Comparison of ENCODE assay signal across 21 cellular contexts in genomic region chr5:172049226-172049796, GRCh38. TPM values are rescaled to one million over a fixed set of nuclear protein-coding genes. Genes with fewer than 3 reads are reported as not detected.
DNase-seq lines count a peak whose midpoint lies in the region; ATAC-seq and TF ChIP-seq lines count a peak whose summit lies in the region.
"Had no signal": no experiment of that assay in that cellular context is flagged by ENCODE, and none has a peak within 500 bp of the region (broad histone marks: within the 10 kb centered on the region; RNA-seq: fewer than 3 reads in every experiment).

No MANE protein-coding gene starts in this region.

- ATAC-seq in IMR-90 (ENCODE audit: low read depth) (no peak), GM18520 (IDR thresholded peaks at IDR 0.05; ENCODE audit: unreplicated experiment) (no peak)
- ATAC-seq: PC-3 had no signal

- H3K36me3 Mint-ChIP-seq in activated naive CD4-positive, alpha-beta T cell treated with anti-CD3 and anti-CD28 coated beads for 36 hours (ENCODE audit: low read depth): peaks cover 28% of the 10 kb centered on the region
- H3K36me3 Mint-ChIP-seq in activated naive CD4-positive, alpha-beta T cell treated with anti-CD3 and anti-CD28 coated beads, Interleukin-2, amount 10 ng/mL, durations not matched to agents 7 days and 5 days: peaks cover 76% of the 10 kb centered on the region
- H3K36me3 Mint-ChIP-seq in neural progenitor cell: peaks cover 21% of the 10 kb centered on the region

- H3K27ac ChIP-seq in IMR-90 (ENCODE audit: insufficient read depth, low read length) (no peak overlapping the region), neural progenitor cell (no peak overlapping the region)
- H3K27ac ChIP-seq: epithelial cell of prostate, left ventricle myocardium inferior, parathyroid adenoma, testis had no signal

- peaks cover 11% of the 10 kb centered on the region for H3K4me1 Mint-ChIP-seq in activated naive CD4-positive, alpha-beta T cell treated with anti-CD3 and anti-CD28 coated beads for 36 hours (ENCODE audit: low read depth)
- no peaks in the 10 kb centered on the region for H3K4me1 Mint-ChIP-seq in activated naive CD4-positive, alpha-beta T cell treated with anti-CD3 and anti-CD28 coated beads, Interleukin-2, amount 10 ng/mL, durations not matched to agents 7 days and 5 days
- peaks cover 22% of the 10 kb centered on the region for H3K4me1 Mint-ChIP-seq in neural progenitor cell

- H3K9me3 ChIP-seq in IMR-90 (ENCODE audit: control insufficient read depth, insufficient read depth, low read length) (no peaks in the 10 kb centered on the region), neural progenitor cell (ENCODE audit: low read depth) (no peaks in the 10 kb centered on the region)
- H3K9me3 ChIP-seq: left ventricle myocardium inferior, testis had no signal

- no TSS peak for BruUV-seq in IMR-90 (replicated peaks; lab: Mats Ljungman, UMichigan)

- H3K4ac ChIP-seq in IMR-90 (ENCODE audit: low read depth, low read length): no peak overlapping the region

- TF ChIP-seq POLR2A in IMR-90 (IDR thresholded peaks at IDR 0.05; ENCODE audit: low read depth, low read length): no peak

- H4K5ac ChIP-seq in IMR-90 (ENCODE audit: low read depth, low read length): no peak overlapping the region

- H4K91ac ChIP-seq in IMR-90 (ENCODE audit: insufficient read depth, low read depth, low read length): no peak overlapping the region

- dilution Hi-C loops in IMR-90 (cut with HindIII; ENCODE audit: low sequenced_read_pairs, unreplicated experiment): no loop called here

- H3K9me3 Mint-ChIP-seq in activated naive CD4-positive, alpha-beta T cell treated with anti-CD3 and anti-CD28 coated beads for 36 hours: no peaks in the 10 kb centered on the region
- no peaks in the 10 kb centered on the region for H3K9me3 Mint-ChIP-seq in activated naive CD4-positive, alpha-beta T cell treated with anti-CD3 and anti-CD28 coated beads, Interleukin-2, amount 10 ng/mL, durations not matched to agents 7 days and 5 days
- H3K9me3 Mint-ChIP-seq in neural progenitor cell: no peaks in the 10 kb centered on the region

- intact Hi-C loops in activated naive CD4-positive, alpha-beta T cell treated with anti-CD3 and anti-CD28 coated beads for 36 hours (cut with micrococcal nuclease): no loop called here
- intact Hi-C loops in IMR-90 (cut with micrococcal nuclease): no loop called here
- intact Hi-C loops in head of caudate nucleus (cut with DNase I): no loop called here

- no peak for DNase-seq in activated naive CD4-positive, alpha-beta T cell treated with anti-CD3 and anti-CD28 coated beads for 36 hours
- no peak for DNase-seq in activated naive CD4-positive, alpha-beta T cell treated with anti-CD3 and anti-CD28 coated beads, Interleukin-2, amount 10 ng/mL, durations not matched to agents 7 days and 5 days
- DNase-seq in IMR-90 (no peak), cerebellar cortex (ENCODE audit: low spot score) (peak; percentile 93), neural progenitor cell (ENCODE audit: low spot score) (no peak), head of caudate nucleus (no peak), GM03348 (ENCODE audit: low spot score) (no peak)
- DNase-seq: activated CD4-positive, alpha-beta T cell treated with anti-CD3 and anti-CD28 coated beads for 1 hour; activated T-cell treated with anti-CD3 and anti-CD28 coated beads, Interleukin-2, amount 50 U/mL, for 1 hour; Calu3; Kasumi-1; left ventricle myocardium inferior; NCI-H1092 treated with DMSO at 0.1 percent for 48 hours; NCI-H69; PC-3; stimulated activated CD4-positive, alpha-beta T cell treated with anti-CD3 and anti-CD28 coated beads, Interleukin-2, amount 100 ng/mL, for 48 hours; T-helper 9 cell; testis had no signal

- H3K4me2 ChIP-seq in IMR-90 (ENCODE audit: low read depth, low read length) (no peak overlapping the region), neural progenitor cell (no peak overlapping the region)

- POLR2A ChIA-PET in IMR-90 (lab: Charles Lee; ENCODE audit: unreplicated experiment): no interaction called here

- no peak overlapping the region for H3K18ac ChIP-seq in IMR-90 (ENCODE audit: low read depth, low read length)

- no peaks in the 10 kb centered on the region for H3K4me1 ChIP-seq in IMR-90 (ENCODE audit: control insufficient read depth, insufficient read depth, low read length)
- no peaks in the 10 kb centered on the region for H3K4me1 ChIP-seq in neural progenitor cell

- H3K9ac ChIP-seq in IMR-90 (ENCODE audit: low read depth, low read length) (no peak overlapping the region), neural progenitor cell (no peak overlapping the region)
- H3K9ac ChIP-seq: parathyroid adenoma had no signal

- no peak for TF ChIP-seq CTCF in IMR-90 (conservative IDR thresholded peaks at IDR 0.05; ENCODE audit: low read depth, low read length)
- TF ChIP-seq CTCF in neural progenitor cell (IDR thresholded peaks at IDR 0.05): peak; percentile 5

- H3K23ac ChIP-seq in IMR-90 (ENCODE audit: low read depth, low read length): no peak overlapping the region

- 77% methylated on average over 4 of the region's 12 CpGs; no CpG with 5 or more reads in 1 of the 2 experiments for WGBS in IMR-90 (ENCODE audit: extremely low coverage in 2 of 2, insufficient read length in 1 of 2), 2 experiments

- H3K9me1 ChIP-seq in IMR-90 (ENCODE audit: insufficient read depth, low read length): peaks cover 4% of the 10 kb centered on the region; the same call in 1 of the 2 replicates

- H3F3A ChIP-seq in neural progenitor cell (ENCODE audit: low read depth): no peaks in the 10 kb centered on the region

- H2BK120ac ChIP-seq in IMR-90 (ENCODE audit: low read depth, low read length): no peak overlapping the region

- no peaks in the 10 kb centered on the region for H3K79me2 ChIP-seq in neural progenitor cell (ENCODE audit: low read depth)
- H3K79me2 ChIP-seq: parathyroid adenoma had no signal

- peaks cover 0 to 3% of the 10 kb centered on the region in 2 experiments; a peak in 2 of 4 replicates for H3K79me1 ChIP-seq in IMR-90 (ENCODE audit: low read depth in 1 of 2, low read length in 2 of 2)

- no peak overlapping the region for H2BK5ac ChIP-seq in IMR-90 (ENCODE audit: low read depth, low read length, poor library complexity, severe bottlenecking)

- CTCF ChIA-PET in activated naive CD4-positive, alpha-beta T cell treated with anti-CD3 and anti-CD28 coated beads for 36 hours (lab: Charles Lee): no interaction called here
- CTCF ChIA-PET in activated naive CD4-positive, alpha-beta T cell treated with anti-CD3 and anti-CD28 coated beads, Interleukin-2, amount 10 ng/mL, durations not matched to agents 7 days and 5 days (lab: Charles Lee): interaction anchor here (0.6 to 2.6 kb wide), 3 partner anchors 9 to 596 kb away, joined by 3 to 9 read pairs (median 3); no protein-coding TSS in a partner anchor
- CTCF ChIA-PET in IMR-90 (lab: Yijun Ruan, JAX): no interaction called here

- no peak overlapping the region for H3K4me3 Mint-ChIP-seq in activated naive CD4-positive, alpha-beta T cell treated with anti-CD3 and anti-CD28 coated beads for 36 hours
- H3K4me3 Mint-ChIP-seq in activated naive CD4-positive, alpha-beta T cell treated with anti-CD3 and anti-CD28 coated beads, Interleukin-2, amount 10 ng/mL, durations not matched to agents 7 days and 5 days: no peak overlapping the region
- H3K4me3 Mint-ChIP-seq in neural progenitor cell: no peak overlapping the region

- H3K27ac Mint-ChIP-seq in activated naive CD4-positive, alpha-beta T cell treated with anti-CD3 and anti-CD28 coated beads for 36 hours: peak overlapping the region; percentile 82
- H3K27ac Mint-ChIP-seq in activated naive CD4-positive, alpha-beta T cell treated with anti-CD3 and anti-CD28 coated beads, Interleukin-2, amount 10 ng/mL, durations not matched to agents 7 days and 5 days: no peak overlapping the region
- peak overlapping the region; percentile 8 for H3K27ac Mint-ChIP-seq in neural progenitor cell

- H3K27me3 ChIP-seq in IMR-90 (ENCODE audit: control insufficient read depth, insufficient read depth, low read length): no peaks in the 10 kb centered on the region
- H3K27me3 ChIP-seq in neural progenitor cell: no peaks in the 10 kb centered on the region
- H3K27me3 ChIP-seq: testis had no signal

- no peak overlapping the region for H2AK5ac ChIP-seq in IMR-90 (ENCODE audit: low read depth, low read length)

- H3K27me3 Mint-ChIP-seq in activated naive CD4-positive, alpha-beta T cell treated with anti-CD3 and anti-CD28 coated beads for 36 hours (ENCODE audit: low read depth): no peaks in the 10 kb centered on the region
- H3K27me3 Mint-ChIP-seq in activated naive CD4-positive, alpha-beta T cell treated with anti-CD3 and anti-CD28 coated beads, Interleukin-2, amount 10 ng/mL, durations not matched to agents 7 days and 5 days: no peaks in the 10 kb centered on the region
- peaks cover 2% of the 10 kb centered on the region for H3K27me3 Mint-ChIP-seq in neural progenitor cell (ENCODE audit: insufficient read depth, low read depth)

- H4K8ac ChIP-seq in IMR-90 (ENCODE audit: low read depth in 2 of 2, low read length in 2 of 2): no peak overlapping the region

- no peak overlapping the region for H3K14ac ChIP-seq in IMR-90 (replicated peaks; ENCODE audit: low read depth, low read length)

- H3K36me3 ChIP-seq in IMR-90 (ENCODE audit: control insufficient read depth, insufficient read depth, low read length): peaks cover 45% of the 10 kb centered on the region
- no peaks in the 10 kb centered on the region for H3K36me3 ChIP-seq in neural progenitor cell

- H3K4me3 ChIP-seq in IMR-90 (ENCODE audit: insufficient read depth, low read depth, low read length) (no peak overlapping the region), neural progenitor cell (no peak overlapping the region)
- H3K4me3 ChIP-seq: left ventricle myocardium inferior, testis had no signal

- no peak overlapping the region for H2AFZ ChIP-seq in IMR-90 (replicated peaks; ENCODE audit: low read length, poor library complexity)
- no peak overlapping the region for H2AFZ ChIP-seq in neural progenitor cell (replicated peaks)
- H2AFZ ChIP-seq: parathyroid adenoma had no signal

- no peaks in the 10 kb centered on the region for H4K20me1 ChIP-seq in IMR-90 (ENCODE audit: insufficient read depth, low read length)
- H4K20me1 ChIP-seq in neural progenitor cell (ENCODE audit: low read depth): no peaks in the 10 kb centered on the region

- H2BK20ac ChIP-seq in IMR-90 (ENCODE audit: low read depth, low read length): no peak overlapping the region

- H2AK9ac ChIP-seq in IMR-90 (replicated peaks; ENCODE audit: low read depth, low read length, poor library complexity): peak overlapping the region; percentile 48

- in situ Hi-C loops in IMR-90 (cut with MboI; ENCODE audit: low sequenced_read_pairs): loop anchor here (10.0 to 25.0 kb wide), 3 partner anchors 135 to 635 kb away; partner anchors contain the start of gene FGF18

- H2BK15ac ChIP-seq in IMR-90 (ENCODE audit: low read depth, low read length): no peak overlapping the region

- H3K56ac ChIP-seq in IMR-90 (ENCODE audit: extremely low read depth, insufficient read depth, low read length): no peak overlapping the region

- no peak for TF ChIP-seq RAD21 in IMR-90 (IDR thresholded peaks at IDR 0.05; ENCODE audit: low read length)

RNA-seq across cellular contexts. Expression of gene FBXW11, which starts 42.9 kb away (rescaled TPM):
- 10 to 100 TPM; 32.8 to 35.5 TPM for total RNA-seq in activated naive CD4-positive, alpha-beta T cell treated with anti-CD3 and anti-CD28 coated beads for 36 hours
- 97.1 and 100 TPM in 2 replicates for total RNA-seq in IMR-90 (2012; rRNA removed)
- polyA plus RNA-seq in IMR-90 (2012; rRNA removed): 29.1 and 34.3 TPM in 2 replicates
- polyA plus RNA-seq in IMR-90 (2012; cell fraction: cytosol; rRNA removed): 14.9 and 17.1 TPM in 2 replicates
- 10.5 and 28.9 TPM in 2 replicates for polyA plus RNA-seq in IMR-90 (2012; cell fraction: nucleus; rRNA removed; ENCODE audit: low replicate concordance)
- 74.5 and 79.1 TPM in 2 replicates for total RNA-seq in neural progenitor cell (ENCODE audit: low replicate concordance)
